In the genomic region with DNA sequence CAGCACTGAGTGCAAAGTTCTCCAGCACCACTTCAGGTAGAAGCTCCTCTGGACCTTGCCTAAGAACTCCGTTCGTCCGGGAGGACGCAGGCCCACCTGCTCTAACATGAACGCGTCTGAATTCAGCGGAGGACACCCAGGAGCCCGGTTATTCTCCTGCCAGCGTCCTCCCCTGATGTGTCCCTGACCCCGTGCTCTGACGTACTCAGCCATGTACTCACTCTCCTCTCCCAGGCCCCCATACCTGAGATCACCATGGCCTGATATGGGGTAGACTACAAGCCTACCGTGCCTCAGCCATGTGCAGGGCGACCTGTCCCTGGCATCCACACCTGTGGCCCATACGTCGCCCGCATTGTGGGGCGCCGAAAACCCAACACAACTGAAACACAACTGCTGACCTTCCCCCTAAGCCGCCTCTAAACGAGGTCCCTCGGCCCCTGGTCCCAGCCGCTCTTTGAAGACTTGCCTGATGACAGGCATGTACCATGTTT, we compare ENCODE assay signal across 8 cellular contexts. TPM values are rescaled to one million over a fixed set of nuclear protein-coding genes. Genes with fewer than 3 reads are reported as not detected.
DNase-seq lines count a peak whose midpoint lies in the region; ATAC-seq and TF ChIP-seq lines count a peak whose summit lies in the region.

No MANE protein-coding gene starts in this region.

- peaks cover 3 to 19% of the 10 kb centered on the region in 2 donors for H3K4me1 ChIP-seq in adrenal gland (replicated peaks in 1 of 2)

- peak overlapping the region; percentile 86 to 99 for H3K4me3 Mint-ChIP-seq in stimulated activated naive CD8-positive, alpha-beta T cell treated with anti-CD3 and anti-CD28 coated beads, Interleukin-15, amount 100 ng/mL, for 72 hours

- no peaks in the 10 kb centered on the region for H3K9me3 ChIP-seq in adrenal gland (replicated peaks in 1 of 3)

- WGBS in adrenal gland, 4 donors: 3 to 13% (median 12%) methylated on average over 6 to 22 of the region's 22 CpGs; no CpG with 5 or more reads in 1 of the 4 donors

- peak; percentile 36 for DNase-seq in COLO668 (lab: John Stamatoyannopoulos, UW; ENCODE audit: unreplicated experiment)
- peak in 6 of 7 donors; percentile 56 to 74 (median 61) for DNase-seq in adrenal gland
- peak; percentile 60 for DNase-seq in islet precursor cell
- DNase-seq in stimulated activated naive CD8-positive, alpha-beta T cell treated with anti-CD3 and anti-CD28 coated beads, Interleukin-15, amount 100 ng/mL, for 72 hours: peak in 1 of 2 donors; percentile 25
- DNase-seq in NCI-H2196 treated with DMSO at 0.1 percent for 48 hours (lab: John Stamatoyannopoulos, UW; ENCODE audit: unreplicated experiment): no peak
- DNase-seq in NCI-H1048 (lab: John Stamatoyannopoulos, UW): no peak

- H3K27me3 ChIP-seq in adrenal gland: no peaks in the 10 kb centered on the region

- peak overlapping the region; percentile 13 to 90 (median 82) for H3K4me3 ChIP-seq in adrenal gland

- no peaks in the 10 kb centered on the region for H3K27me3 Mint-ChIP-seq in stimulated activated naive CD8-positive, alpha-beta T cell treated with anti-CD3 and anti-CD28 coated beads, Interleukin-15, amount 100 ng/mL, for 72 hours

- H3K9me3 Mint-ChIP-seq in stimulated activated naive CD8-positive, alpha-beta T cell treated with anti-CD3 and anti-CD28 coated beads, Interleukin-15, amount 100 ng/mL, for 72 hours: no peaks in the 10 kb centered on the region

- no peaks in the 10 kb centered on the region for H3K36me3 ChIP-seq in adrenal gland (replicated peaks in 1 of 2)

- ATAC-seq in HG03439 (IDR thresholded peaks at IDR 0.05; ENCODE audit: unreplicated experiment) (peak; percentile 8), GM21367 (IDR thresholded peaks at IDR 0.05; ENCODE audit: unreplicated experiment) (no peak)
- peak; percentile 52 for ATAC-seq in stimulated activated naive CD8-positive, alpha-beta T cell treated with anti-CD3 and anti-CD28 coated beads, Interleukin-15, amount 100 ng/mL, for 72 hours

- TF ChIP-seq POLR2A in adrenal gland (IDR thresholded peaks at IDR 0.05): no peak

- H3K4me1 Mint-ChIP-seq in stimulated activated naive CD8-positive, alpha-beta T cell treated with anti-CD3 and anti-CD28 coated beads, Interleukin-15, amount 100 ng/mL, for 72 hours: peaks cover 43% of the 10 kb centered on the region

- peak overlapping the region; percentile 93 to 98 for H3K27ac Mint-ChIP-seq in stimulated activated naive CD8-positive, alpha-beta T cell treated with anti-CD3 and anti-CD28 coated beads, Interleukin-15, amount 100 ng/mL, for 72 hours

- H3K27ac ChIP-seq in adrenal gland: peak overlapping the region; percentile 51 to 96 (median 87)

- no peak for TF ChIP-seq CTCF in adrenal gland (IDR thresholded peaks at IDR 0.05)

- intact Hi-C loops in adrenal gland (cut with DNase I): no loop called here

RNA-seq across cellular contexts. Expression of gene ZNF584, which starts 0.7 kb away (rescaled TPM):
- total RNA-seq in adrenal gland: 10 to 100 TPM; 11.7 to 37.5 (median 16.9) TPM
- 10 to 100 TPM in 1 of 3 donors, 1 to 10 TPM in 2; 7.1 to 12.3 (median 9.7) TPM for polyA plus RNA-seq in adrenal gland

RNA-seq across cellular contexts. Expression of gene RNF225, which starts 12.2 kb away (rescaled TPM):
- total RNA-seq in adrenal gland: not detected
- polyA plus RNA-seq in adrenal gland: not detected

RNA-seq across cellular contexts. Expression of gene RPS5, which starts 20.6 kb away (rescaled TPM):
- 1,000 to 10,000 TPM in 6 of 8 donors, 100 to 1,000 TPM in 2; 839 to 1,999 (median 1,158) TPM for total RNA-seq in adrenal gland
- polyA plus RNA-seq in adrenal gland: 1,000 to 10,000 TPM in 1 of 3 donors, 100 to 1,000 TPM in 2; 555 to 1,093 (median 722) TPM

RNA-seq across cellular contexts. Expression of gene ZNF837, which starts 26.9 kb away (rescaled TPM):
- 10 to 100 TPM in 1 of 8 donors, 1 to 10 TPM in 7; 2.4 to 10.5 (median 4.6) TPM for total RNA-seq in adrenal gland
- 1 to 10 TPM in 2 of 3 donors, under 1 TPM in 1; 0.09 to 8.1 (median 6.1) TPM for polyA plus RNA-seq in adrenal gland

RNA-seq across cellular contexts. Expression of gene ZNF132, which starts 32.2 kb away (rescaled TPM):
- total RNA-seq in adrenal gland: 1 to 10 TPM; 2.4 to 10.0 (median 4.8) TPM
- polyA plus RNA-seq in adrenal gland: 1 to 10 TPM; 1.3 to 3.2 (median 1.4) TPM

Comparison
In these comparisons a context has a peak if more than half of its experiments do, and no peak if none do; other contexts are left out.
1. DNase-seq: peak in COLO668 (single experiment), adrenal gland (6 of 7) and islet precursor cell (single experiment); none in NCI-H2196 treated with DMSO at 0.1 percent for 48 hours (single experiment) and NCI-H1048 (single experiment).